In genomic region chr6:167225903-167226508, GRCh38 we compare ENCODE assay signal across 29 cellular contexts.
DNase-seq lines count a peak whose midpoint lies in the region; ATAC-seq and TF ChIP-seq lines count a peak whose summit lies in the region.
"Had no signal": no experiment of that assay in that cellular context is flagged by ENCODE, and none has a peak within 500 bp of the region (broad histone marks: within the 10 kb centered on the region; RNA-seq: fewer than 3 reads in every experiment).

No MANE protein-coding gene starts in this region.

- H3K9me3 ChIP-seq in H9 (ENCODE audit: control insufficient read depth, low read depth, low read length) = no peaks in the 10 kb centered on the region
- no peaks in the 10 kb centered on the region for H3K9me3 ChIP-seq in lower lobe of right lung
- H3K9me3 ChIP-seq: adrenal gland, ovary, sigmoid colon, thoracic aorta had no signal

- no peak overlapping the region for H2AK5ac ChIP-seq in H9 (ENCODE audit: insufficient read length, low read length)

- no peak overlapping the region for H2BK5ac ChIP-seq in H9 (ENCODE audit: insufficient read length, low read length)

- H3K36me3 Mint-ChIP-seq in H9 (ENCODE audit: insufficient read depth in 1 of 3, low read depth in 3 of 3) (peaks cover 0 to 23% (median 0%) of the 10 kb centered on the region in 3 experiments; a peak in 2 of 7 replicates), progenitor cell of endocrine pancreas (ENCODE audit: insufficient read depth) (peaks cover 3% of the 10 kb centered on the region)
- H3K36me3 Mint-ChIP-seq: naive thymus-derived CD8-positive, alpha-beta T cell had no signal

- H3K14ac ChIP-seq in H9 (ENCODE audit: insufficient read depth, low read length) = no peak overlapping the region

- H3K4ac ChIP-seq in H9 (ENCODE audit: low read depth, low read length) = no peak overlapping the region

- peak overlapping the region; percentile 23 for H3K4me2 ChIP-seq in H9 (ENCODE audit: insufficient read depth, insufficient read length, low read length)

- no peak overlapping the region for H3K18ac ChIP-seq in H9 (ENCODE audit: insufficient read length, low read depth, low read length)

- peaks cover 35% of the 10 kb centered on the region for H3K79me2 ChIP-seq in H9 (ENCODE audit: insufficient read depth, low read length)

- H3K23ac ChIP-seq in H9 (ENCODE audit: insufficient read length, low read depth, low read length) = no peak overlapping the region

- H3T11ph ChIP-seq in H9 (ENCODE audit: low read length) = no peak overlapping the region

- H3K4me3 Mint-ChIP-seq in H9 (peak overlapping the region; percentile 50 to 63; a peak in 4 of 5 replicates), progenitor cell of endocrine pancreas (ENCODE audit: low read depth) (no peak overlapping the region)
- H3K4me3 Mint-ChIP-seq: activated CD8-positive, alpha-beta T cell treated with anti-CD3 and anti-CD28 coated beads for 36 hours; CD4-positive, alpha-beta T cell; naive thymus-derived CD8-positive, alpha-beta T cell had no signal

- H3K4me3 ChIP-seq in lower lobe of right lung = no peak overlapping the region
- H3K4me3 ChIP-seq: adrenal gland, GM12878, GM23248, ovary, sigmoid colon, SK-N-MC, thoracic aorta had no signal

- no CpG with 5 or more reads among the region's 7 CpGs for WGBS in H9 (ENCODE audit: extremely low coverage, insufficient read length, low lambda C conversion rate)

- no peak overlapping the region for H3K56ac ChIP-seq in H9 (ENCODE audit: insufficient read length, low read depth, low read length)

- no peak overlapping the region for H4K8ac ChIP-seq in H9 (replicated peaks; ENCODE audit: insufficient read length, low read depth, low read length)

- H3K27ac ChIP-seq in H9 (ENCODE audit: insufficient read length, low read depth, low read length) (no peak overlapping the region), lower lobe of right lung (no peak overlapping the region)
- H3K27ac ChIP-seq: adrenal gland, foreskin keratinocyte, GM23248, ovary, sigmoid colon, SK-N-MC, thoracic aorta had no signal

- H4K5ac ChIP-seq in H9 (ENCODE audit: insufficient read length, low read depth, low read length) = no peak overlapping the region

- H2BK20ac ChIP-seq in H9 (ENCODE audit: low read depth, low read length, poor library complexity, severe bottlenecking) = no peak overlapping the region

- no peaks in the 10 kb centered on the region; the same call in 1 of the 2 replicates for H3K27me3 Mint-ChIP-seq in H9 (ENCODE audit: low read depth)
- H3K27me3 Mint-ChIP-seq in progenitor cell of endocrine pancreas = peaks cover 28% of the 10 kb centered on the region

- H3K27ac Mint-ChIP-seq in H9 = peak overlapping the region in 2 of 3 experiments; percentile 86 to 98; a peak in 5 of 7 replicates
- no peak overlapping the region for H3K27ac Mint-ChIP-seq in progenitor cell of endocrine pancreas
- H3K27ac Mint-ChIP-seq: activated CD8-positive, alpha-beta T cell treated with anti-CD3 and anti-CD28 coated beads for 36 hours; CD4-positive, alpha-beta T cell; naive thymus-derived CD8-positive, alpha-beta T cell had no signal

- H4K91ac ChIP-seq in H9 (ENCODE audit: insufficient read length, low read depth, low read length) = no peak overlapping the region

- H3K9me3 Mint-ChIP-seq in H9 = no peaks in the 10 kb centered on the region; a peak in 1 of 5 replicates
- peaks cover 3% of the 10 kb centered on the region for H3K9me3 Mint-ChIP-seq in progenitor cell of endocrine pancreas (ENCODE audit: low read depth)
- H3K9me3 Mint-ChIP-seq: activated CD8-positive, alpha-beta T cell treated with anti-CD3 and anti-CD28 coated beads for 36 hours; CD4-positive, alpha-beta T cell; naive thymus-derived CD8-positive, alpha-beta T cell had no signal

- peaks cover 11% of the 10 kb centered on the region for H3K23me2 ChIP-seq in H9 (ENCODE audit: insufficient read length, low read depth, low read length, poor library complexity, severe bottlenecking)

- no peak overlapping the region for H2BK12ac ChIP-seq in H9 (ENCODE audit: insufficient read length, low read depth, low read length)

- H2BK15ac ChIP-seq in H9 (ENCODE audit: low read depth, low read length) = no peak overlapping the region

- no peak overlapping the region for H2AFZ ChIP-seq in H9 (ENCODE audit: low read length)
- H2AFZ ChIP-seq: GM23248 had no signal

- no peak overlapping the region for H3K9ac ChIP-seq in H9 (ENCODE audit: extremely low read depth, insufficient read length, low read length)
- H3K9ac ChIP-seq: GM23248 had no signal

- intact Hi-C loops in lower lobe of right lung (cut with DNase I) = no loop called here

- no peaks in the 10 kb centered on the region for H3K36me3 ChIP-seq in lower lobe of right lung
- H3K36me3 ChIP-seq: adrenal gland, ovary, sigmoid colon, thoracic aorta had no signal

- H3K4me1 Mint-ChIP-seq in H9 = peaks cover 67 to 77% of the 10 kb centered on the region in 2 experiments
- peaks cover 30% of the 10 kb centered on the region for H3K4me1 Mint-ChIP-seq in progenitor cell of endocrine pancreas (ENCODE audit: low read depth)
- H3K4me1 Mint-ChIP-seq: naive thymus-derived CD8-positive, alpha-beta T cell had no signal

- H3K4me1 ChIP-seq in H9 (ENCODE audit: insufficient read depth, low read length) (peaks cover 31% of the 10 kb centered on the region), lower lobe of right lung (no peaks in the 10 kb centered on the region)
- H3K4me1 ChIP-seq: adrenal gland, foreskin keratinocyte, sigmoid colon had no signal

- no peaks in the 10 kb centered on the region for H3K79me1 ChIP-seq in H9 (ENCODE audit: insufficient read depth, low read depth, low read length, poor library complexity, severe bottlenecking)

- no peaks in the 10 kb centered on the region for H4K20me1 ChIP-seq in H9 (ENCODE audit: control insufficient read depth, insufficient read depth, insufficient read length)

- TF ChIP-seq CTCF in H9 (conservative IDR thresholded peaks at IDR 0.05) = no peak
- TF ChIP-seq CTCF in lower lobe of right lung (IDR thresholded peaks at IDR 0.05) = no peak
- no peak for TF ChIP-seq CTCF in progenitor cell of endocrine pancreas (IDR thresholded peaks at IDR 0.05; ENCODE audit: unreplicated experiment)

- peak; percentile 75 for DNase-seq in H9
- peak; percentile 12 for DNase-seq in MV-4-11 (lab: John Stamatoyannopoulos, UW)
- DNase-seq in dermis blood vessel endothelial cell = peak; percentile 21
- no peak for DNase-seq in lower lobe of right lung
- no peak for DNase-seq in NCI-H82 treated with DMSO at 0.1 percent for 48 hours (lab: John Stamatoyannopoulos, UW; ENCODE audit: unreplicated experiment)
- no peak for DNase-seq in SHP77 treated with DMSO at 0.1 percent for 48 hours (lab: John Stamatoyannopoulos, UW)
- no peak for DNase-seq in progenitor cell of endocrine pancreas (ENCODE audit: low spot score, unreplicated experiment)
- DNase-seq: activated CD8-positive, alpha-beta T cell treated with anti-CD3 and anti-CD28 coated beads for 36 hours; activated gamma-delta T cell treated with Interleukin-2 at 50 U/mL for 16 hours; adrenal gland; CD4-positive, alpha-beta T cell; DMS153; erythroblast; foreskin keratinocyte; GM23248; hypothalamus; Kasumi-1; kidney glomerular epithelial cell; naive thymus-derived CD8-positive, alpha-beta T cell; NCI-H1436; NCI-H345; ovary; sigmoid colon; stimulated activated naive CD4-positive, alpha-beta T cell; T-helper 2 cell had no signal

- H3K27me3 ChIP-seq in H9 (ENCODE audit: insufficient read depth, low read length) (no peaks in the 10 kb centered on the region), lower lobe of right lung (ENCODE audit: low read depth) (peaks cover 6% of the 10 kb centered on the region)
- H3K27me3 ChIP-seq: adrenal gland, ovary, sigmoid colon had no signal

- peak; percentile 54 to 64 for ATAC-seq in lower lobe of right lung
- no peak for ATAC-seq in HG03097 (IDR thresholded peaks at IDR 0.05; ENCODE audit: low FRiP score, unreplicated experiment)
- ATAC-seq: activated CD8-positive, alpha-beta T cell treated with anti-CD3 and anti-CD28 coated beads for 36 hours; foreskin keratinocyte; GM12878; naive thymus-derived CD8-positive, alpha-beta T cell had no signal

- no peak overlapping the region for H2BK120ac ChIP-seq in H9 (ENCODE audit: low read depth, low read length, poor library complexity, severe bottlenecking)

Comparison
In these comparisons a context has a peak if more than half of its experiments do, and no peak if none do; other contexts are left out.
1. DNase-seq: peak in H9 (single experiment), MV-4-11 (single experiment) and dermis blood vessel endothelial cell (single experiment); none in lower lobe of right lung (single experiment), NCI-H82 treated with DMSO at 0.1 percent for 48 hours (single experiment), SHP77 treated with DMSO at 0.1 percent for 48 hours (single experiment) and progenitor cell of endocrine pancreas (single experiment).